ENCODE assay signal across 22 cellular contexts in genomic region chr12:59937148-59937547, GRCh38.
"Had no signal": no experiment of that assay in that cellular context is flagged by ENCODE, and none has a peak within 500 bp of the region (broad histone marks: within the 10 kb centered on the region; RNA-seq: fewer than 3 reads in every experiment).

No MANE protein-coding gene starts in this region.

- DNase-seq: activated B cell treated with CpG ODN at 0.5 μM for 24 hours; activated CD4-positive, alpha-beta T cell treated with anti-CD3 and anti-CD28 coated beads, Interleukin-2, amount 10 ng/mL, durations not matched to agents 24 days and 14 days; activated CD8-positive, alpha-beta memory T cell treated with anti-CD3 and anti-CD28 coated beads, Interleukin-2, amount 50 U/mL, for 4 hours; activated CD8-positive, alpha-beta T cell treated with anti-CD3 and anti-CD28 coated beads, Interleukin-2, amount 10 ng/mL, durations not matched to agents 7 days and 5 days; activated effector memory CD4-positive, alpha-beta T cell treated with anti-CD3 and anti-CD28 coated beads, Interleukin-2, amount 50 U/mL, for 16 hours; activated T-cell treated with anti-CD3 and anti-CD28 coated beads, Interleukin-2, amount 50 U/mL, for 48 hours; adrenal gland; central memory CD4-positive, alpha-beta T cell; cortex of kidney; effector CD4-positive, alpha-beta T cell; glutamatergic neuron; hypothalamus; nephron progenitor cell; right cardiac atrium; small intestine; stimulated activated CD4-positive, alpha-beta T cell treated with anti-CD3 and anti-CD28 coated beads, Interleukin-4, amount 100 ng/mL, for 4 hours; stimulated activated CD8-positive, alpha-beta memory T cell treated with anti-CD3 and anti-CD28 coated beads, Interleukin-4, amount 100 ng/mL, for 48 hours; stimulated activated naive CD4-positive, alpha-beta T cell treated with Interleukin-2 at 50 U/mL for 16 hours had no signal

- H3K27ac ChIP-seq: adrenal gland, esophagus muscularis mucosa, prostate gland had no signal

- H3K27me3 ChIP-seq: adrenal gland, body of pancreas, esophagus muscularis mucosa had no signal

- H3K36me3 ChIP-seq: adrenal gland, esophagus muscularis mucosa, prostate gland had no signal

- FAIRE-seq: small intestine, TTC549 had no signal

- H3K4me3 ChIP-seq: adrenal gland, body of pancreas, esophagus muscularis mucosa, prostate gland had no signal

- H3K4me1 ChIP-seq: adrenal gland, esophagus muscularis mucosa, prostate gland had no signal

- ATAC-seq: activated CD8-positive, alpha-beta T cell treated with anti-CD3 and anti-CD28 coated beads, Interleukin-2, amount 10 ng/mL, durations not matched to agents 7 days and 5 days; right cardiac atrium had no signal
